Comparison of ENCODE assay signal across 18 cellular contexts in genomic region chr2:48250474-48250844, GRCh38.
DNase-seq lines count a peak whose midpoint lies in the region; ATAC-seq and TF ChIP-seq lines count a peak whose summit lies in the region.
"Had no signal": no experiment of that assay in that cellular context is flagged by ENCODE, and none has a peak within 500 bp of the region (broad histone marks: within the 10 kb centered on the region; RNA-seq: fewer than 3 reads in every experiment).

No MANE protein-coding gene starts in this region.

- H3K36me3 ChIP-seq in KMS-11 (ENCODE audit: insufficient read depth) (no peaks in the 10 kb centered on the region), skeletal muscle tissue (ENCODE audit: control insufficient read depth in 3 of 3, insufficient read depth in 3 of 3, low read length in 3 of 3) (no peaks in the 10 kb centered on the region)
- H3K36me3 ChIP-seq: BE2C, Peyer's patch, SJCRH30 had no signal

- H3K9ac ChIP-seq in KMS-11: no peak overlapping the region
- H3K9ac ChIP-seq in skeletal muscle tissue (ENCODE audit: low read depth in 1 of 3, low read length in 3 of 3): peak overlapping the region in 1 of 3 donors; percentile 64

- no peaks in the 10 kb centered on the region for H3K27me3 ChIP-seq in KMS-11 (ENCODE audit: insufficient read depth, low read depth)
- H3K27me3 ChIP-seq in skeletal muscle tissue (ENCODE audit: control insufficient read depth in 3 of 3, insufficient read depth in 3 of 3, low read length in 3 of 3): no peaks in the 10 kb centered on the region
- H3K27me3 ChIP-seq: BE2C, Peyer's patch, SJCRH30 had no signal

- H3K4me3 ChIP-seq in KMS-11 (IDR thresholded peaks at IDR 0.05; ENCODE audit: insufficient read depth, low read depth, low read length) (peak overlapping the region; percentile 65), skeletal muscle tissue (ENCODE audit: low read length in 3 of 3) (no peak overlapping the region)
- H3K4me3 ChIP-seq: Peyer's patch, SJCRH30 had no signal

- H3K4me1 ChIP-seq in KMS-11 (ENCODE audit: low read depth, poor library complexity, severe bottlenecking): peaks cover 45% of the 10 kb centered on the region
- H3K4me1 ChIP-seq in skeletal muscle tissue (ENCODE audit: control insufficient read depth in 3 of 3, insufficient read depth in 3 of 3, low read length in 3 of 3): peaks cover 17 to 27% (median 22%) of the 10 kb centered on the region in 3 donors
- H3K4me1 ChIP-seq: BE2C had no signal

- intact Hi-C loops in CD14-positive monocyte (cut with micrococcal nuclease): loop anchor here in 1 of 2 donors (10.0 kb wide), 1 partner anchor 54 kb away; no protein-coding TSS in a partner anchor

- peaks cover 0 to 2% (median 0%) of the 10 kb centered on the region in 7 donors for H3K9me3 Mint-ChIP-seq in CD14-positive monocyte
- no peaks in the 10 kb centered on the region for H3K9me3 Mint-ChIP-seq in stimulated activated effector memory CD8-positive, alpha-beta T cell treated with anti-CD3 and anti-CD28 coated beads, Interleukin-12 subunit alpha, Interleukin-12 subunit beta, amount 100 ng/mL, for 72 hours
- H3K9me3 Mint-ChIP-seq: CD4-positive, alpha-beta T cell had no signal

- ATAC-seq in left lobe of liver (peak; percentile 11), HG02678 (IDR thresholded peaks at IDR 0.05; ENCODE audit: unreplicated experiment) (no peak)
- no peak for ATAC-seq in stimulated activated effector memory CD8-positive, alpha-beta T cell treated with anti-CD3 and anti-CD28 coated beads, Interleukin-12 subunit alpha, Interleukin-12 subunit beta, amount 100 ng/mL, for 72 hours

- no peaks in the 10 kb centered on the region for H3K36me3 Mint-ChIP-seq in CD14-positive monocyte
- H3K36me3 Mint-ChIP-seq in stimulated activated effector memory CD8-positive, alpha-beta T cell treated with anti-CD3 and anti-CD28 coated beads, Interleukin-12 subunit alpha, Interleukin-12 subunit beta, amount 100 ng/mL, for 72 hours: no peaks in the 10 kb centered on the region

- H4K20me1 ChIP-seq in KMS-11 (ENCODE audit: insufficient read depth): no peaks in the 10 kb centered on the region

- DNase-seq in CD14-positive monocyte (ENCODE audit: low spot score) (no peak), left lobe of liver (ENCODE audit: low spot score) (no peak)
- no peak for DNase-seq in stimulated activated effector memory CD8-positive, alpha-beta T cell treated with anti-CD3 and anti-CD28 coated beads, Interleukin-12 subunit alpha, Interleukin-12 subunit beta, amount 100 ng/mL, for 72 hours (ENCODE audit: low spot score in 2 of 2)
- no peak for DNase-seq in central memory CD4-positive, alpha-beta T cell
- DNase-seq: BE2C; CD4-positive, alpha-beta T cell; COR-L47; H7; KG1; NCI-H1105 treated with DMSO at 0.1 percent for 48 hours; NCI-H2029 treated with DMSO at 0.1 percent for 48 hours; NCI-H345; NCI-H774; Peyer's patch had no signal

- H3K27ac Mint-ChIP-seq in CD14-positive monocyte: peak overlapping the region in 6 of 7 donors; percentile 80 to 96 (median 94)
- no peak overlapping the region for H3K27ac Mint-ChIP-seq in stimulated activated effector memory CD8-positive, alpha-beta T cell treated with anti-CD3 and anti-CD28 coated beads, Interleukin-12 subunit alpha, Interleukin-12 subunit beta, amount 100 ng/mL, for 72 hours
- H3K27ac Mint-ChIP-seq: CD4-positive, alpha-beta T cell had no signal

- H2AFZ ChIP-seq in KMS-11 (ENCODE audit: low read depth): no peak overlapping the region

- H3K27ac ChIP-seq in KMS-11 (peak overlapping the region; percentile 32; the same call in 1 of the 2 replicates), skeletal muscle tissue (ENCODE audit: low read depth, low read length) (peak overlapping the region; percentile 85)
- H3K27ac ChIP-seq: Peyer's patch had no signal

- H3K27me3 Mint-ChIP-seq in CD14-positive monocyte (ENCODE audit: low read depth in 3 of 3): peaks cover 0 to 1% (median 0%) of the 10 kb centered on the region in 3 donors
- H3K27me3 Mint-ChIP-seq: CD4-positive, alpha-beta T cell had no signal

- no peaks in the 10 kb centered on the region for H3K9me3 ChIP-seq in skeletal muscle tissue (ENCODE audit: control insufficient read depth in 3 of 3, low read length in 3 of 3)
- H3K9me3 ChIP-seq: BE2C, Peyer's patch, SJCRH30 had no signal

- H3K4me2 ChIP-seq in KMS-11: peak overlapping the region; percentile 35

- H3K79me2 ChIP-seq in KMS-11 (ENCODE audit: insufficient read depth, low read depth): no peaks in the 10 kb centered on the region

- peaks cover 32% of the 10 kb centered on the region for H3K4me1 Mint-ChIP-seq in CD14-positive monocyte
- no peaks in the 10 kb centered on the region for H3K4me1 Mint-ChIP-seq in stimulated activated effector memory CD8-positive, alpha-beta T cell treated with anti-CD3 and anti-CD28 coated beads, Interleukin-12 subunit alpha, Interleukin-12 subunit beta, amount 100 ng/mL, for 72 hours

- peak overlapping the region; percentile 37 to 48 for H3K4me3 Mint-ChIP-seq in CD14-positive monocyte
- H3K4me3 Mint-ChIP-seq in stimulated activated effector memory CD8-positive, alpha-beta T cell treated with anti-CD3 and anti-CD28 coated beads, Interleukin-12 subunit alpha, Interleukin-12 subunit beta, amount 100 ng/mL, for 72 hours: no peak overlapping the region
- H3K4me3 Mint-ChIP-seq: CD4-positive, alpha-beta T cell had no signal

- TF ChIP-seq CTCF in CD14-positive monocyte (IDR thresholded peaks at IDR 0.05): no peak
- TF ChIP-seq CTCF in KMS-11 (conservative IDR thresholded peaks at IDR 0.05; ENCODE audit: low read depth, low read length): no peak
